In the genomic region with DNA sequence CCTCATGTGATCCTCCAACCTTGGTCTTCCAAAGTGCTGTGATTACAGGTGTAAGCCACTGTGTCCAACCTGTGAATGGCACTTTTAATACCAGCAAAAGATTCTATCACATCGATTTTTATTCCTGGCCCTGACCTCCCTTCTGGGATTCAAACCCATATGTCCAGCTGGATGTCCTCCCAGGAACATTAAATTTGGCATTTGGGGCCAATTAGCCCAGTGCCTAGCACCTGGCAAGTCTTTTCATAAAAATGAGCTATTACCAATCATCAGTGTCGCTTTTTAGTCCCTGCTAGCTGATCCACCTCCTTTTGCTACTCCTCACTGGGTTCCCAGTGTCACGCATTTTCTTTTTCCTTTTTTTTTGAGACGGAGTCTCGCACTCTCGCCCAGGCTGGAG, we compare ENCODE assay signal across 15 cellular contexts. TPM values are rescaled to one million over a fixed set of nuclear protein-coding genes. Genes with fewer than 3 reads are reported as not detected.
DNase-seq lines count a peak whose midpoint lies in the region; ATAC-seq and TF ChIP-seq lines count a peak whose summit lies in the region.
"Had no signal": no experiment of that assay in that cellular context is flagged by ENCODE, and none has a peak within 500 bp of the region (broad histone marks: within the 10 kb centered on the region; RNA-seq: fewer than 3 reads in every experiment).

No MANE protein-coding gene starts in this region.

- no peak overlapping the region for H3K4me3 Mint-ChIP-seq in MCF 10A (ENCODE audit: unreplicated experiment)
- no peak overlapping the region for H3K4me3 Mint-ChIP-seq in dendritic cell treated with granulocyte-macrophage colony-stimulating factor and Interleukin-4, amounts not matched to agents 40 ng/mL and 50 ng/mL, for 4 days

- H3K9me3 ChIP-seq in breast epithelium = no peaks in the 10 kb centered on the region
- H3K9me3 ChIP-seq: Caco-2 had no signal

- no peak for ATAC-seq in GM18505 (IDR thresholded peaks at IDR 0.05; ENCODE audit: unreplicated experiment)
- ATAC-seq: HepG2 had no signal

- H3K4me1 Mint-ChIP-seq in MCF 10A (ENCODE audit: insufficient read depth, unreplicated experiment) = no peaks in the 10 kb centered on the region
- peaks cover 13% of the 10 kb centered on the region for H3K4me1 Mint-ChIP-seq in dendritic cell treated with granulocyte-macrophage colony-stimulating factor and Interleukin-4, amounts not matched to agents 40 ng/mL and 50 ng/mL, for 4 days (ENCODE audit: low read depth)

- TF ChIP-seq POLR2A in breast epithelium (IDR thresholded peaks at IDR 0.05) (no peak), GM18505 (IDR thresholded peaks at IDR 0.05; ENCODE audit: borderline replicate concordance, extremely low read depth, insufficient read depth, insufficient read length) (no peak)

- CTCF ChIA-PET in MCF 10A (lab: Yijun Ruan, JAX) = interaction anchor here (0.6 to 1.7 kb wide), 5 partner anchors 10 to 114 kb away, joined by 3 to 9 read pairs (median 4); no protein-coding TSS in a partner anchor

- TF ChIP-seq CTCF in MCF 10A (IDR thresholded peaks at IDR 0.05; ENCODE audit: unreplicated experiment) (no peak), breast epithelium (IDR thresholded peaks at IDR 0.05) (no peak)

- H3K27ac Mint-ChIP-seq in MCF 10A (ENCODE audit: low read depth, unreplicated experiment) = peak overlapping the region; percentile 35
- peak overlapping the region; percentile 34 for H3K27ac Mint-ChIP-seq in dendritic cell treated with granulocyte-macrophage colony-stimulating factor and Interleukin-4, amounts not matched to agents 40 ng/mL and 50 ng/mL, for 4 days
- H3K27ac Mint-ChIP-seq: CD14-positive monocyte; CD8-positive, alpha-beta memory T cell had no signal

- intact Hi-C loops in MCF 10A (cut with micrococcal nuclease) (no loop called here), breast epithelium (cut with DNase I; ENCODE audit: low total_unique reads) (no loop called here)
- intact Hi-C loops in dendritic cell treated with granulocyte-macrophage colony-stimulating factor and Interleukin-4, amounts not matched to agents 40 ng/mL and 50 ng/mL, for 4 days (cut with micrococcal nuclease) = no loop called here

- POLR2A ChIA-PET in MCF 10A (lab: Yijun Ruan, JAX) = interaction anchor here (1.0 to 1.1 kb wide), 2 partner anchors 23 to 47 kb away, joined by 3 to 4 read pairs; no protein-coding TSS in a partner anchor

- H3K27me3 ChIP-seq in breast epithelium = no peaks in the 10 kb centered on the region

- no peaks in the 10 kb centered on the region for H3K27me3 Mint-ChIP-seq in MCF 10A (ENCODE audit: insufficient read depth, unreplicated experiment)
- no peaks in the 10 kb centered on the region for H3K27me3 Mint-ChIP-seq in dendritic cell treated with granulocyte-macrophage colony-stimulating factor and Interleukin-4, amounts not matched to agents 40 ng/mL and 50 ng/mL, for 4 days
- H3K27me3 Mint-ChIP-seq: CD8-positive, alpha-beta memory T cell had no signal

- H3K36me3 Mint-ChIP-seq in MCF 10A (ENCODE audit: insufficient read depth, unreplicated experiment) = peaks cover 6% of the 10 kb centered on the region
- H3K36me3 Mint-ChIP-seq in dendritic cell treated with granulocyte-macrophage colony-stimulating factor and Interleukin-4, amounts not matched to agents 40 ng/mL and 50 ng/mL, for 4 days (ENCODE audit: low read depth) = peaks cover 8% of the 10 kb centered on the region

- H3K4me1 ChIP-seq in breast epithelium = no peaks in the 10 kb centered on the region
- H3K4me1 ChIP-seq: Caco-2 had no signal

- H3K36me3 ChIP-seq in breast epithelium = no peaks in the 10 kb centered on the region

- H3K4me3 ChIP-seq in breast epithelium = no peak overlapping the region
- H3K4me3 ChIP-seq: GM23248 had no signal

- no peaks in the 10 kb centered on the region for H3K9me3 Mint-ChIP-seq in MCF 10A (ENCODE audit: unreplicated experiment)
- H3K9me3 Mint-ChIP-seq in dendritic cell treated with granulocyte-macrophage colony-stimulating factor and Interleukin-4, amounts not matched to agents 40 ng/mL and 50 ng/mL, for 4 days = no peaks in the 10 kb centered on the region
- H3K9me3 Mint-ChIP-seq: CD8-positive, alpha-beta memory T cell had no signal

- H3K27ac ChIP-seq in breast epithelium = no peak overlapping the region
- H3K27ac ChIP-seq: 22Rv1, GM23248 had no signal

- DNase-seq in MCF 10A (ENCODE audit: unreplicated experiment) (no peak), breast epithelium (ENCODE audit: low spot score in 2 of 2) (no peak), NCI-H69 (lab: John Stamatoyannopoulos, UW) (peak; percentile 43), EL (no peak)
- DNase-seq in activated CD8-positive, alpha-beta memory T cell treated with anti-CD3 and anti-CD28 coated beads, Interleukin-2, amount 50 U/mL, for 48 hours = no peak
- DNase-seq in activated effector memory CD4-positive, alpha-beta T cell treated with Interleukin-2 at 50 U/mL for 16 hours = no peak
- DNase-seq: Caco-2; CD8-positive, alpha-beta memory T cell; DND-41; GM23248 had no signal

- no TSS peak for BruUV-seq in MCF 10A (replicated peaks; lab: Mats Ljungman, UMichigan)

RNA-seq across cellular contexts. Expression of a gene that starts 2.6 kb away (rescaled TPM):
- 92.4 and 98.3 TPM in 2 replicates for total RNA-seq in MCF 10A (2022)
- total RNA-seq in breast epithelium = 10 to 100 TPM; 21.1 to 36.1 (median 31.8) TPM

RNA-seq across cellular contexts. Expression of a gene that starts 19.9 kb away (rescaled TPM):
- total RNA-seq in MCF 10A (2022) (23.4 and 27.2 TPM in 2 replicates), breast epithelium (10 to 100 TPM in 2 of 3 donors, 1 to 10 TPM in 1; 7.4 to 29.3 (median 28.5) TPM)

RNA-seq across cellular contexts. Expression of a gene that starts 47.3 kb away (rescaled TPM):
- total RNA-seq in MCF 10A (2022) (50.3 and 51.3 TPM in 2 replicates), breast epithelium (10 to 100 TPM; 33.2 to 55.4 (median 48.0) TPM)
